ENCODE assay signal across 18 cellular contexts in genomic region chr11:122023614-122024250, GRCh38.
A peak's percentile ranks its signal among the peaks of the same experiment; 100 is the strongest.
DNase-seq lines count a peak whose midpoint lies in the region; ATAC-seq and TF ChIP-seq lines count a peak whose summit lies in the region.
"Had no signal": no experiment of that assay in that cellular context is flagged by ENCODE, and none has a peak within 500 bp of the region (broad histone marks: within the 10 kb centered on the region; RNA-seq: fewer than 3 reads in every experiment).

No MANE protein-coding gene starts in this region.

- H2BK120ac ChIP-seq in trophoblast cell (ENCODE audit: insufficient read depth, low read length, poor library complexity): no peak overlapping the region

- no peak overlapping the region for H3K9ac ChIP-seq in trophoblast cell (ENCODE audit: low read length)
- H3K9ac ChIP-seq: parathyroid adenoma had no signal

- no peaks in the 10 kb centered on the region for H3K79me2 ChIP-seq in trophoblast cell (ENCODE audit: control insufficient read depth, insufficient read depth, low read length, poor library complexity)
- H3K79me2 ChIP-seq: hepatocyte, parathyroid adenoma had no signal

- no peaks in the 10 kb centered on the region for H3K36me3 ChIP-seq in heart right ventricle
- no peaks in the 10 kb centered on the region for H3K36me3 ChIP-seq in lower lobe of right lung
- H3K36me3 ChIP-seq in trophoblast cell (ENCODE audit: control insufficient read depth in 1 of 2, insufficient read depth in 2 of 2, low read length in 2 of 2): no peaks in the 10 kb centered on the region

- 83 to 89% methylated on average over 8 of the region's 8 CpGs for WGBS in heart right ventricle, 2 donors
- WGBS in trophoblast cell (ENCODE audit: extremely low coverage, insufficient coverage, insufficient read length): no CpG with 5 or more reads among the region's 8 CpGs

- H3K4me3 ChIP-seq in heart right ventricle (no peak overlapping the region), astrocyte of the cerebellum (ENCODE audit: low read depth, low read length) (no peak overlapping the region), lower lobe of right lung (no peak overlapping the region), trophoblast cell (ENCODE audit: low read depth, low read length) (no peak overlapping the region)
- H3K4me3 ChIP-seq: coronary artery, GM12878, hepatocyte, smooth muscle cell had no signal

- H3K4me2 ChIP-seq in trophoblast cell (ENCODE audit: low read length): no peak overlapping the region
- H3K4me2 ChIP-seq: hepatocyte, smooth muscle cell had no signal

- no peaks in the 10 kb centered on the region for H3K79me1 ChIP-seq in trophoblast cell (ENCODE audit: low read length)

- H4K8ac ChIP-seq in trophoblast cell (ENCODE audit: low read depth, low read length): no peak overlapping the region

- no peak overlapping the region for H3K14ac ChIP-seq in trophoblast cell (ENCODE audit: low read length)

- no peak overlapping the region for H3K23ac ChIP-seq in trophoblast cell (ENCODE audit: low read length)

- no peak overlapping the region for H4K91ac ChIP-seq in trophoblast cell (ENCODE audit: low read depth, low read length)

- no peak overlapping the region for H2AK5ac ChIP-seq in trophoblast cell (ENCODE audit: low read length)

- H2BK5ac ChIP-seq in trophoblast cell (ENCODE audit: low read depth, low read length, poor library complexity): no peak overlapping the region

- H3K18ac ChIP-seq in trophoblast cell (ENCODE audit: low read length): no peak overlapping the region

- no peak overlapping the region for H2BK12ac ChIP-seq in trophoblast cell (ENCODE audit: low read length)

- intact Hi-C loops in left ventricle myocardium superior (cut with micrococcal nuclease): no loop called here
- intact Hi-C loops in heart right ventricle (cut with DNase I): loop anchor here in 8 of 10 donors (5.0 to 10.0 kb wide), 11 partner anchors 64 to 484 kb away; no protein-coding TSS in a partner anchor
- intact Hi-C loops in lower lobe of right lung (cut with DNase I): no loop called here

- H3K27ac ChIP-seq in heart right ventricle (no peak overlapping the region), foreskin keratinocyte (no peak overlapping the region), lower lobe of right lung (no peak overlapping the region), trophoblast cell (ENCODE audit: low read depth, low read length) (no peak overlapping the region)
- H3K27ac ChIP-seq: coronary artery, hepatocyte, HL-60, parathyroid adenoma had no signal

- ATAC-seq in left ventricle myocardium superior (peak; percentile 45), heart right ventricle (no peak), foreskin keratinocyte (no peak), lower lobe of right lung (no peak)
- ATAC-seq: GM12878; stimulated activated effector memory CD8-positive, alpha-beta T cell treated with anti-CD3 and anti-CD28 coated beads, Interleukin-12 subunit alpha, Interleukin-12 subunit beta, amount 100 ng/mL, for 72 hours had no signal

- DNase-seq in left ventricle myocardium superior (no peak), heart right ventricle (no peak), astrocyte of the cerebellum (ENCODE audit: low read depth) (no peak), foreskin keratinocyte (no peak), SHP77 (lab: John Stamatoyannopoulos, UW) (no peak), lower lobe of right lung (no peak), trophoblast cell (no peak)
- no peak for DNase-seq in activated CD4-positive, alpha-beta T cell treated with anti-CD3 and anti-CD28 coated beads for 4 hours
- DNase-seq: amygdala, KG1, NCI-H1105 had no signal

- no peaks in the 10 kb centered on the region for H3K27me3 ChIP-seq in heart right ventricle
- H3K27me3 ChIP-seq in foreskin keratinocyte: no peaks in the 10 kb centered on the region
- no peaks in the 10 kb centered on the region for H3K27me3 ChIP-seq in lower lobe of right lung (ENCODE audit: low read depth)
- H3K27me3 ChIP-seq in trophoblast cell (ENCODE audit: insufficient read depth, low read length): no peaks in the 10 kb centered on the region
- H3K27me3 ChIP-seq: hepatocyte had no signal

- H3K9me3 ChIP-seq in heart right ventricle: no peaks in the 10 kb centered on the region
- no peaks in the 10 kb centered on the region for H3K9me3 ChIP-seq in lower lobe of right lung
- H3K9me3 ChIP-seq in trophoblast cell (ENCODE audit: insufficient read depth, low read depth, low read length): no peaks in the 10 kb centered on the region

- H3K4me1 ChIP-seq in heart right ventricle (no peaks in the 10 kb centered on the region), foreskin keratinocyte (no peaks in the 10 kb centered on the region), lower lobe of right lung (peaks cover 7% of the 10 kb centered on the region), trophoblast cell (ENCODE audit: control insufficient read depth in 1 of 2, insufficient read depth in 2 of 2, low read length in 2 of 2) (no peaks in the 10 kb centered on the region)
- H3K4me1 ChIP-seq: parathyroid adenoma had no signal

- H4K12ac ChIP-seq in trophoblast cell (ENCODE audit: low read depth, low read length): no peak overlapping the region

- in situ Hi-C loops in astrocyte of the cerebellum (cut with HindIII; ENCODE audit: low sequenced_read_pairs): no loop called here

- TF ChIP-seq CTCF in heart right ventricle (IDR thresholded peaks at IDR 0.05) (peak in 4 of 9 donors; percentile 14 to 25 (median 17)), astrocyte of the cerebellum (IDR thresholded peaks at IDR 0.05; ENCODE audit: low read depth, low read length, missing control alignments) (peak; percentile 4), foreskin keratinocyte (conservative IDR thresholded peaks at IDR 0.05) (peak; percentile 31), lower lobe of right lung (IDR thresholded peaks at IDR 0.05) (no peak)

- H2AFZ ChIP-seq in trophoblast cell (ENCODE audit: insufficient read depth, low read length, poor library complexity): no peak overlapping the region
- H2AFZ ChIP-seq: hepatocyte, parathyroid adenoma had no signal

- H3K4ac ChIP-seq in trophoblast cell (ENCODE audit: low read depth, low read length): no peak overlapping the region

Comparison
In these comparisons a context has a peak if more than half of its experiments do, and no peak if none do; other contexts are left out.
1. intact Hi-C loops: an anchor here in heart right ventricle (5.0 to 10.0 kb wide); none called in left ventricle myocardium superior and lower lobe of right lung.